ENCODE assay signal across 1 cellular context in genomic region chr10:72273410-72274212, GRCh38.
TF ChIP-seq lines count a peak whose summit lies in the region.

A gene with protein sequence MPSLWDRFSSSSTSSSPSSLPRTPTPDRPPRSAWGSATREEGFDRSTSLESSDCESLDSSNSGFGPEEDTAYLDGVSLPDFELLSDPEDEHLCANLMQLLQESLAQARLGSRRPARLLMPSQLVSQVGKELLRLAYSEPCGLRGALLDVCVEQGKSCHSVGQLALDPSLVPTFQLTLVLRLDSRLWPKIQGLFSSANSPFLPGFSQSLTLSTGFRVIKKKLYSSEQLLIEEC (plus strand): TSS chr10:72273924. CDS start chr10:72274217, 293 bp downstream.

TF ChIP-seq in HepG2, 621 proteins besides CTCF, POLR2A, EP300 and RAD21 (continued from another document):
- TF ChIP-seq CEBPG (CRISPR knock-in tag; IDR thresholded peaks at IDR 0.05), result no peak
- peak; percentile 70 for TF ChIP-seq RXRA (CRISPR knock-in tag; IDR thresholded peaks at IDR 0.05)
- TF ChIP-seq ZNF768 (CRISPR knock-in tag; IDR thresholded peaks at IDR 0.05), result peak; percentile 72; the same call in 1 of the 2 replicates
- TF ChIP-seq TBL1XR1 (IDR thresholded peaks at IDR 0.05; ENCODE audit: borderline replicate concordance, low read length, partially characterized antibody), result peak; percentile 67
- TF ChIP-seq ZBTB38 (CRISPR knock-in tag; IDR thresholded peaks at IDR 0.05), result peak; percentile 75; the same call in 1 of the 2 replicates
- TF ChIP-seq MED1 (CRISPR knock-in tag; IDR thresholded peaks at IDR 0.05), result peak; percentile 97
- peak; percentile 100 for TF ChIP-seq RFXAP (CRISPR knock-in tag; IDR thresholded peaks at IDR 0.05; ENCODE audit: borderline replicate concordance)
- TF ChIP-seq ZNF12 (CRISPR knock-in tag; IDR thresholded peaks at IDR 0.05), result peak; percentile 96
- no peak for TF ChIP-seq ZSCAN29 (CRISPR knock-in tag; conservative IDR thresholded peaks at IDR 0.05)
- TF ChIP-seq SPEN (CRISPR knock-in tag; IDR thresholded peaks at IDR 0.05; ENCODE audit: low read depth), result peak; percentile 59; the same call in 1 of the 2 replicates
- no peak; the same call in 1 of the 2 replicates for TF ChIP-seq ZNF83 (CRISPR knock-in tag; IDR thresholded peaks at IDR 0.05; ENCODE audit: borderline replicate concordance)
- TF ChIP-seq, protein P1, sequence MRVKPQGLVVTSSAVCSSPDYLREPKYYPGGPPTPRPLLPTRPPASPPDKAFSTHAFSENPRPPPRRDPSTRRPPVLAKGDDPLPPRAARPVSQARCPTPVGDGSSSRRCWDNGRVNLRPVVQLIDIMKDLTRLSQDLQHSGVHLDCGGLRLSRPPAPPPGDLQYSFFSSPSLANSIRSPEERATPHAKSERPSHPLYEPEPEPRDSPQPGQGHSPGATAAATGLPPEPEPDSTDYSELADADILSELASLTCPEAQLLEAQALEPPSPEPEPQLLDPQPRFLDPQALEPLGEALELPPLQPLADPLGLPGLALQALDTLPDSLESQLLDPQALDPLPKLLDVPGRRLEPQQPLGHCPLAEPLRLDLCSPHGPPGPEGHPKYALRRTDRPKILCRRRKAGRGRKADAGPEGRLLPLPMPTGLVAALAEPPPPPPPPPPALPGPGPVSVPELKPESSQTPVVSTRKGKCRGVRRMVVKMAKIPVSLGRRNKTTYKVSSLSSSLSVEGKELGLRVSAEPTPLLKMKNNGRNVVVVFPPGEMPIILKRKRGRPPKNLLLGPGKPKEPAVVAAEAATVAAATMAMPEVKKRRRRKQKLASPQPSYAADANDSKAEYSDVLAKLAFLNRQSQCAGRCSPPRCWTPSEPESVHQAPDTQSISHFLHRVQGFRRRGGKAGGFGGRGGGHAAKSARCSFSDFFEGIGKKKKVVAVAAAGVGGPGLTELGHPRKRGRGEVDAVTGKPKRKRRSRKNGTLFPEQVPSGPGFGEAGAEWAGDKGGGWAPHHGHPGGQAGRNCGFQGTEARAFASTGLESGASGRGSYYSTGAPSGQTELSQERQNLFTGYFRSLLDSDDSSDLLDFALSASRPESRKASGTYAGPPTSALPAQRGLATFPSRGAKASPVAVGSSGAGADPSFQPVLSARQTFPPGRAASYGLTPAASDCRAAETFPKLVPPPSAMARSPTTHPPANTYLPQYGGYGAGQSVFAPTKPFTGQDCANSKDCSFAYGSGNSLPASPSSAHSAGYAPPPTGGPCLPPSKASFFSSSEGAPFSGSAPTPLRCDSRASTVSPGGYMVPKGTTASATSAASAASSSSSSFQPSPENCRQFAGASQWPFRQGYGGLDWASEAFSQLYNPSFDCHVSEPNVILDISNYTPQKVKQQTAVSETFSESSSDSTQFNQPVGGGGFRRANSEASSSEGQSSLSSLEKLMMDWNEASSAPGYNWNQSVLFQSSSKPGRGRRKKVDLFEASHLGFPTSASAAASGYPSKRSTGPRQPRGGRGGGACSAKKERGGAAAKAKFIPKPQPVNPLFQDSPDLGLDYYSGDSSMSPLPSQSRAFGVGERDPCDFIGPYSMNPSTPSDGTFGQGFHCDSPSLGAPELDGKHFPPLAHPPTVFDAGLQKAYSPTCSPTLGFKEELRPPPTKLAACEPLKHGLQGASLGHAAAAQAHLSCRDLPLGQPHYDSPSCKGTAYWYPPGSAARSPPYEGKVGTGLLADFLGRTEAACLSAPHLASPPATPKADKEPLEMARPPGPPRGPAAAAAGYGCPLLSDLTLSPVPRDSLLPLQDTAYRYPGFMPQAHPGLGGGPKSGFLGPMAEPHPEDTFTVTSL (CRISPR knock-in tag; IDR thresholded peaks at IDR 0.05; ENCODE audit: borderline replicate concordance), result no peak
- TF ChIP-seq SAFB2 (CRISPR knock-in tag; IDR thresholded peaks at IDR 0.05; ENCODE audit: borderline replicate concordance, low read depth), result peak; percentile 94
- TF ChIP-seq TFAP4 (IDR thresholded peaks at IDR 0.05; ENCODE audit: borderline replicate concordance, low read depth), result peak; percentile 44; the same call in 1 of the 2 replicates
- peak; percentile 96 for TF ChIP-seq RFXANK (CRISPR knock-in tag; IDR thresholded peaks at IDR 0.05)
- TF ChIP-seq MAFG (CRISPR knock-in tag; IDR thresholded peaks at IDR 0.05), result no peak
TF ChIP-seq in HepG2: peak in this region for 401.
